10 cellular contexts compared by ENCODE assay signal in genomic region chr21:28111151-28111619, GRCh38.
A peak's percentile ranks its signal among the peaks of the same experiment; 100 is the strongest.
DNase-seq lines count a peak whose midpoint lies in the region; ATAC-seq and TF ChIP-seq lines count a peak whose summit lies in the region.
"Had no signal": no experiment of that assay in that cellular context is flagged by ENCODE, and none has a peak within 500 bp of the region (broad histone marks: within the 10 kb centered on the region; RNA-seq: fewer than 3 reads in every experiment).

No MANE protein-coding gene starts in this region.

- H3K4me3 ChIP-seq in HFF-Myc (replicated peaks; ENCODE audit: low read depth, low read length) (0 out of 2 replicates have a peak overlapping the region, but pooled peaks have one; percentile 12), coronary artery (peak overlapping the region; percentile 55), stomach smooth muscle (ENCODE audit: low read length in 2 of 2) (peak overlapping the region; percentile 8 to 50)

- ATAC-seq in left lobe of liver, result peak; percentile 68
- no peak for ATAC-seq in GM21360 (IDR thresholded peaks at IDR 0.05; ENCODE audit: unreplicated experiment)
- no peak for ATAC-seq in HG02642 (IDR thresholded peaks at IDR 0.05; ENCODE audit: poor library complexity, unreplicated experiment)

- H3K36me3 ChIP-seq in stomach smooth muscle (ENCODE audit: control insufficient read depth in 2 of 2, insufficient read depth in 2 of 2, low read length in 2 of 2), result no peaks in the 10 kb centered on the region
- H3K36me3 ChIP-seq: neutrophil had no signal

- TF ChIP-seq CTCF in HFF-Myc (IDR thresholded peaks at IDR 0.05; ENCODE audit: low read depth, low read length, missing control alignments) (no peak), coronary artery (IDR thresholded peaks at IDR 0.05) (no peak)

- DNase-seq in HFF-Myc (ENCODE audit: extremely low read depth, low read depth), result peak; percentile 97
- DNase-seq in coronary artery (ENCODE audit: low spot score), result no peak
- no peak for DNase-seq in left lobe of liver (ENCODE audit: low spot score)
- no peak for DNase-seq in iPS-NIHi11 (ENCODE audit: low spot score)
- DNase-seq in NCI-H187 (lab: John Stamatoyannopoulos, UW), result no peak
- DNase-seq: NCI-H510A treated with DMSO at 0.1 percent for 48 hours had no signal

- H3K27ac ChIP-seq in coronary artery (peak overlapping the region in 1 of 2 donors; percentile 20), stomach smooth muscle (ENCODE audit: low read length) (no peak overlapping the region)
- H3K27ac ChIP-seq: neutrophil had no signal

- no peak overlapping the region for H3K9ac ChIP-seq in stomach smooth muscle (ENCODE audit: low read length in 2 of 2)

- H3K27me3 ChIP-seq in stomach smooth muscle (ENCODE audit: control insufficient read depth in 1 of 2, insufficient read depth in 2 of 2, low read length in 2 of 2), result no peaks in the 10 kb centered on the region
- H3K27me3 ChIP-seq: neutrophil had no signal

- H3K4me1 ChIP-seq in stomach smooth muscle (ENCODE audit: control insufficient read depth, insufficient read depth, low read length), result peaks cover 8% of the 10 kb centered on the region

- peaks cover 0 to 4% of the 10 kb centered on the region in 2 donors for H3K9me3 ChIP-seq in stomach smooth muscle (ENCODE audit: control insufficient read depth in 2 of 2, low read length in 2 of 2)
- H3K9me3 ChIP-seq: neutrophil had no signal
